ENCODE assay signal across 23 cellular contexts in the genomic region with DNA sequence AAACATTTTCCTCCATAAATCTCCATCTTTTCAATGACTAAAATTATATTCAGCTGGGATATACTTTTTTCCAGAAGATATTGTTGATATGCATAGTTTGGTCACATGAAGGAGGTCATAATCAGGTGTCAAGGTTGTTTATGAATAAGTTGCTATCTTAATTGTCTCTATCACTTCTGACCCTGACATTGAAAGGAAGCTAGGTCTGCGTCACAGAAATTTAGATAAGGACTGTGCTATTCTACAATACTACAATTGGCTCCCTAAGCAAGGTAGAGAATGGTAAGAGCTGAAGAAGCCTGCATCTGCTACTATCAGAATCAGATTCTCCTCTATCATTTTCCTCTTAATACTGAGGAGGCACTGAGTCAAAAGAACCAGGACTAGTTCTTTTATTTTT.
"Had no signal": no experiment of that assay in that cellular context is flagged by ENCODE, and none has a peak within 500 bp of the region (broad histone marks: within the 10 kb centered on the region; RNA-seq: fewer than 3 reads in every experiment).

No MANE protein-coding gene starts in this region.

- H3K4me3 ChIP-seq: SJSA1 had no signal

- FAIRE-seq: astrocyte had no signal

- ATAC-seq: activated CD8-positive, alpha-beta memory T cell treated with anti-CD3 and anti-CD28 coated beads, Interleukin-2, amount 10 ng/mL, durations not matched to agents 7 days and 5 days; SK-N-SH treated with all-trans-retinoic acid at 6 μM for 48 hours had no signal

- H3K27ac ChIP-seq: SJSA1 had no signal

- H3K27me3 ChIP-seq: SJSA1 had no signal

- DNase-seq: activated B cell treated with CpG ODN at 0.5 μM for 24 hours; activated CD4-positive, alpha-beta T cell treated with anti-CD3 and anti-CD28 coated beads for 1 hour; activated CD4-positive, alpha-beta T cell treated with anti-CD3 and anti-CD28 coated beads, Interleukin-2, amount 10 ng/mL, durations not matched to agents 24 days and 14 days; activated CD4-positive, alpha-beta T cell treated with anti-CD3 and anti-CD28 coated beads, Interleukin-2, amount 50 U/mL, for 48 hours; activated CD8-positive, alpha-beta memory T cell treated with anti-CD3 and anti-CD28 coated beads, Interleukin-2, amount 10 ng/mL, durations not matched to agents 7 days and 5 days; activated effector memory CD4-positive, alpha-beta T cell treated with Interleukin-2 at 50 U/mL for 16 hours; activated naive CD4-positive, alpha-beta T cell; activated T-cell treated with anti-CD3 and anti-CD28 coated beads, Interleukin-2, amount 50 U/mL, for 24 hours; amniotic stem cell; Karpas-422; MM.1S; NCI-H1105; NCI-H1436; NCI-H1694 treated with DMSO at 0.1 percent for 48 hours; NCI-H2029 treated with DMSO at 0.1 percent for 48 hours; NCI-H345; NCI-H510A; NCI-H526 treated with DMSO at 0.1 percent for 48 hours; NCI-H82; SW 1271 had no signal

- H3K4me1 ChIP-seq: SJSA1 had no signal
